Comparison of ENCODE assay signal across 1 cellular context in genomic region chr4:102825261-102826071, GRCh38.
TF ChIP-seq lines count a peak whose summit lies in the region.

No MANE protein-coding gene starts in this region.

TF ChIP-seq in HEK293, 187 proteins besides CTCF, POLR2A, EP300 and RAD21 (continued from another document):
- TF ChIP-seq PRDM10 (tag by site-specific recombination; IDR thresholded peaks at IDR 0.05) (peak; percentile 99), ZBTB11 (tag by site-specific recombination; conservative IDR thresholded peaks at IDR 0.05; ENCODE audit: low read depth) (peak; percentile 97), ZNF223 (tag by site-specific recombination; IDR thresholded peaks at IDR 0.05) (peak; percentile 90), PRDM1 (tag by site-specific recombination; IDR thresholded peaks at IDR 0.05) (peak; percentile 83), ZNF629 (tag by site-specific recombination; IDR thresholded peaks at IDR 0.05) (peak; percentile 37; the same call in 1 of the 2 replicates), ZNF292 (tag by site-specific recombination; IDR thresholded peaks at IDR 0.05; ENCODE audit: borderline replicate concordance, low read depth) (no peak), ZNF266 (tag by site-specific recombination; IDR thresholded peaks at IDR 0.05; ENCODE audit: low read depth) (no peak), REST (tag by site-specific recombination; IDR thresholded peaks at IDR 0.05) (0 out of 2 replicates have a peak, but pooled peaks have one; percentile 13), KLF16 (tag by site-specific recombination; IDR thresholded peaks at IDR 0.05) (0 out of 2 replicates have a peak, but pooled peaks have one; percentile 28), ZNF324 (tag by site-specific recombination; IDR thresholded peaks at IDR 0.05) (no peak), ZNF394 (tag by site-specific recombination; IDR thresholded peaks at IDR 0.05; ENCODE audit: borderline replicate concordance) (peak; percentile 32; the same call in 1 of the 2 replicates)
